1 cellular context compared by ENCODE assay signal in the genomic region with DNA sequence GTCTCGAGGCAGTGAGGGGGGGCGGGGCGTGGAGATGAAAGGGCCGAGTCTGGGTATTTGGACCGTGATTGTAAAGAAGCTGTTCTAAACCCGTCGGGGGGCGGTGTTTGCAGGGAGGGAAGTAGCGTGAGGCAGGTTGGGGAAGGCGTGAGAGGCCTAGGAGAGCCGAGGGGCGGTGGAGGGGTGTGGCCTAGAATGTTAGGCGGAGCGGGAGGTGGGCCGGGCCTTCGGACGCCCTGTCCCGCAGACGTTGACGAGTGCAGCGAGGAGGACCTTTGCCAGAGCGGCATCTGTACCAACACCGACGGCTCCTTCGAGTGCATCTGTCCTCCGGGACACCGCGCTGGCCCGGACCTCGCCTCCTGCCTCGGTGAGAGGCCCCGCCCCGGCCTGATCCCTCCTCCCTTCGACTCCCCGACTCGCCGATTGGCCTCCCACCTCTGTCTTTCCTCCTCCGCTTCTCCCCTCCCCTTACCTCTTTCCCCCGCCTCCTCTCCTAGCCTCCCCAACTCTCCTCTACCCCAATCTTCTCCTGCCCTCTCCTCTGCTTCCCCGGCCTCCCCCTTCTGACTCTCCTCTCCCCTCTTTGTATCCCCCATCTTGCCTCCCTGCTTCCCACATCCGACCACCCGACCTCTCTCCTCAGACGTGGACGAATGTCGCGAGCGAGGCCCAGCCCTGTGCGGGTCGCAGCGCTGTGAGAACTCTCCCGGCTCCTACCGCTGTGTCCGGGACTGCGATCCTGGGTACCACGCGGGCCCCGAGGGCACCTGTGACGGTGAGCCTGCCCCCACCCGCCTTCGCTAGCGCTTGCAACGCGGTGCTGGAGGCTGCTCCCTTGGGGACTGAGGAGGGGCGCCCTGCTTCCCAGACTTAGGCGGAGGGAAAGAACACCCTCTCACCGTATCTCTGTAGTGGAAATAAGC.
TF ChIP-seq lines count a peak whose summit lies in the region.

No MANE protein-coding gene starts in this region.

TF ChIP-seq in WTC11, 78 proteins besides CTCF, POLR2A, EP300 and RAD21 (continued from another document):
- TF ChIP-seq, protein P1, sequence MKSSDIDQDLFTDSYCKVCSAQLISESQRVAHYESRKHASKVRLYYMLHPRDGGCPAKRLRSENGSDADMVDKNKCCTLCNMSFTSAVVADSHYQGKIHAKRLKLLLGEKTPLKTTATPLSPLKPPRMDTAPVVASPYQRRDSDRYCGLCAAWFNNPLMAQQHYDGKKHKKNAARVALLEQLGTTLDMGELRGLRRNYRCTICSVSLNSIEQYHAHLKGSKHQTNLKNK (CRISPR knock-in tag; IDR thresholded peaks at IDR 0.05): no peak
- no peak for TF ChIP-seq SP1 (CRISPR knock-in tag; conservative IDR thresholded peaks at IDR 0.05)
- no peak for TF ChIP-seq NFATC4 (CRISPR knock-in tag; IDR thresholded peaks at IDR 0.05)
- TF ChIP-seq GABPB1 (CRISPR knock-in tag; IDR thresholded peaks at IDR 0.05): no peak
- TF ChIP-seq, protein P2, sequence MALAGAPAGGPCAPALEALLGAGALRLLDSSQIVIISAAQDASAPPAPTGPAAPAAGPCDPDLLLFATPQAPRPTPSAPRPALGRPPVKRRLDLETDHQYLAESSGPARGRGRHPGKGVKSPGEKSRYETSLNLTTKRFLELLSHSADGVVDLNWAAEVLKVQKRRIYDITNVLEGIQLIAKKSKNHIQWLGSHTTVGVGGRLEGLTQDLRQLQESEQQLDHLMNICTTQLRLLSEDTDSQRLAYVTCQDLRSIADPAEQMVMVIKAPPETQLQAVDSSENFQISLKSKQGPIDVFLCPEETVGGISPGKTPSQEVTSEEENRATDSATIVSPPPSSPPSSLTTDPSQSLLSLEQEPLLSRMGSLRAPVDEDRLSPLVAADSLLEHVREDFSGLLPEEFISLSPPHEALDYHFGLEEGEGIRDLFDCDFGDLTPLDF (CRISPR knock-in tag; IDR thresholded peaks at IDR 0.05): no peak
- TF ChIP-seq CREB1 (CRISPR knock-in tag; IDR thresholded peaks at IDR 0.05): no peak
- TF ChIP-seq NR2C2 (CRISPR knock-in tag; IDR thresholded peaks at IDR 0.05): no peak
- no peak for TF ChIP-seq NR3C1 (CRISPR knock-in tag; conservative IDR thresholded peaks at IDR 0.05; ENCODE audit: low read depth)
- TF ChIP-seq, protein P3, sequence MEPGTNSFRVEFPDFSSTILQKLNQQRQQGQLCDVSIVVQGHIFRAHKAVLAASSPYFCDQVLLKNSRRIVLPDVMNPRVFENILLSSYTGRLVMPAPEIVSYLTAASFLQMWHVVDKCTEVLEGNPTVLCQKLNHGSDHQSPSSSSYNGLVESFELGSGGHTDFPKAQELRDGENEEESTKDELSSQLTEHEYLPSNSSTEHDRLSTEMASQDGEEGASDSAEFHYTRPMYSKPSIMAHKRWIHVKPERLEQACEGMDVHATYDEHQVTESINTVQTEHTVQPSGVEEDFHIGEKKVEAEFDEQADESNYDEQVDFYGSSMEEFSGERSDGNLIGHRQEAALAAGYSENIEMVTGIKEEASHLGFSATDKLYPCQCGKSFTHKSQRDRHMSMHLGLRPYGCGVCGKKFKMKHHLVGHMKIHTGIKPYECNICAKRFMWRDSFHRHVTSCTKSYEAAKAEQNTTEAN (CRISPR knock-in tag; IDR thresholded peaks at IDR 0.05): 0 out of 2 replicates have a peak, but pooled peaks have one; percentile 14
- TF ChIP-seq, protein P4, sequence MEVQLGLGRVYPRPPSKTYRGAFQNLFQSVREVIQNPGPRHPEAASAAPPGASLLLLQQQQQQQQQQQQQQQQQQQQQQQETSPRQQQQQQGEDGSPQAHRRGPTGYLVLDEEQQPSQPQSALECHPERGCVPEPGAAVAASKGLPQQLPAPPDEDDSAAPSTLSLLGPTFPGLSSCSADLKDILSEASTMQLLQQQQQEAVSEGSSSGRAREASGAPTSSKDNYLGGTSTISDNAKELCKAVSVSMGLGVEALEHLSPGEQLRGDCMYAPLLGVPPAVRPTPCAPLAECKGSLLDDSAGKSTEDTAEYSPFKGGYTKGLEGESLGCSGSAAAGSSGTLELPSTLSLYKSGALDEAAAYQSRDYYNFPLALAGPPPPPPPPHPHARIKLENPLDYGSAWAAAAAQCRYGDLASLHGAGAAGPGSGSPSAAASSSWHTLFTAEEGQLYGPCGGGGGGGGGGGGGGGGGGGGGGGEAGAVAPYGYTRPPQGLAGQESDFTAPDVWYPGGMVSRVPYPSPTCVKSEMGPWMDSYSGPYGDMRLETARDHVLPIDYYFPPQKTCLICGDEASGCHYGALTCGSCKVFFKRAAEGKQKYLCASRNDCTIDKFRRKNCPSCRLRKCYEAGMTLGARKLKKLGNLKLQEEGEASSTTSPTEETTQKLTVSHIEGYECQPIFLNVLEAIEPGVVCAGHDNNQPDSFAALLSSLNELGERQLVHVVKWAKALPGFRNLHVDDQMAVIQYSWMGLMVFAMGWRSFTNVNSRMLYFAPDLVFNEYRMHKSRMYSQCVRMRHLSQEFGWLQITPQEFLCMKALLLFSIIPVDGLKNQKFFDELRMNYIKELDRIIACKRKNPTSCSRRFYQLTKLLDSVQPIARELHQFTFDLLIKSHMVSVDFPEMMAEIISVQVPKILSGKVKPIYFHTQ (CRISPR knock-in tag; IDR thresholded peaks at IDR 0.05): no peak
- peak; percentile 49; the same call in 1 of the 2 replicates for TF ChIP-seq NFYB (CRISPR knock-in tag; conservative IDR thresholded peaks at IDR 0.05; ENCODE audit: low read depth)
- TF ChIP-seq, protein P5, sequence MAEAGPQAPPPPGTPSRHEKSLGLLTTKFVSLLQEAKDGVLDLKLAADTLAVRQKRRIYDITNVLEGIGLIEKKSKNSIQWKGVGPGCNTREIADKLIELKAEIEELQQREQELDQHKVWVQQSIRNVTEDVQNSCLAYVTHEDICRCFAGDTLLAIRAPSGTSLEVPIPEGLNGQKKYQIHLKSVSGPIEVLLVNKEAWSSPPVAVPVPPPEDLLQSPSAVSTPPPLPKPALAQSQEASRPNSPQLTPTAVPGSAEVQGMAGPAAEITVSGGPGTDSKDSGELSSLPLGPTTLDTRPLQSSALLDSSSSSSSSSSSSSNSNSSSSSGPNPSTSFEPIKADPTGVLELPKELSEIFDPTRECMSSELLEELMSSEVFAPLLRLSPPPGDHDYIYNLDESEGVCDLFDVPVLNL (CRISPR knock-in tag; IDR thresholded peaks at IDR 0.05; ENCODE audit: borderline replicate concordance, low read depth): no peak
- TF ChIP-seq, protein P6, sequence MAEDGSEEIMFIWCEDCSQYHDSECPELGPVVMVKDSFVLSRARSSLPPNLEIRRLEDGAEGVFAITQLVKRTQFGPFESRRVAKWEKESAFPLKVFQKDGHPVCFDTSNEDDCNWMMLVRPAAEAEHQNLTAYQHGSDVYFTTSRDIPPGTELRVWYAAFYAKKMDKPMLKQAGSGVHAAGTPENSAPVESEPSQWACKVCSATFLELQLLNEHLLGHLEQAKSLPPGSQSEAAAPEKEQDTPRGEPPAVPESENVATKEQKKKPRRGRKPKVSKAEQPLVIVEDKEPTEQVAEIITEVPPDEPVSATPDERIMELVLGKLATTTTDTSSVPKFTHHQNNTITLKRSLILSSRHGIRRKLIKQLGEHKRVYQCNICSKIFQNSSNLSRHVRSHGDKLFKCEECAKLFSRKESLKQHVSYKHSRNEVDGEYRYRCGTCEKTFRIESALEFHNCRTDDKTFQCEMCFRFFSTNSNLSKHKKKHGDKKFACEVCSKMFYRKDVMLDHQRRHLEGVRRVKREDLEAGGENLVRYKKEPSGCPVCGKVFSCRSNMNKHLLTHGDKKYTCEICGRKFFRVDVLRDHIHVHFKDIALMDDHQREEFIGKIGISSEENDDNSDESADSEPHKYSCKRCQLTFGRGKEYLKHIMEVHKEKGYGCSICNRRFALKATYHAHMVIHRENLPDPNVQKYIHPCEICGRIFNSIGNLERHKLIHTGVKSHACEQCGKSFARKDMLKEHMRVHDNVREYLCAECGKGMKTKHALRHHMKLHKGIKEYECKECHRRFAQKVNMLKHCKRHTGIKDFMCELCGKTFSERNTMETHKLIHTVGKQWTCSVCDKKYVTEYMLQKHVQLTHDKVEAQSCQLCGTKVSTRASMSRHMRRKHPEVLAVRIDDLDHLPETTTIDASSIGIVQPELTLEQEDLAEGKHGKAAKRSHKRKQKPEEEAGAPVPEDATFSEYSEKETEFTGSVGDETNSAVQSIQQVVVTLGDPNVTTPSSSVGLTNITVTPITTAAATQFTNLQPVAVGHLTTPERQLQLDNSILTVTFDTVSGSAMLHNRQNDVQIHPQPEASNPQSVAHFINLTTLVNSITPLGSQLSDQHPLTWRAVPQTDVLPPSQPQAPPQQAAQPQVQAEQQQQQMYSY (CRISPR knock-in tag; IDR thresholded peaks at IDR 0.05): no peak
- no peak for TF ChIP-seq GTF2I (CRISPR knock-in tag; conservative IDR thresholded peaks at IDR 0.05)
- TF ChIP-seq, protein P7, sequence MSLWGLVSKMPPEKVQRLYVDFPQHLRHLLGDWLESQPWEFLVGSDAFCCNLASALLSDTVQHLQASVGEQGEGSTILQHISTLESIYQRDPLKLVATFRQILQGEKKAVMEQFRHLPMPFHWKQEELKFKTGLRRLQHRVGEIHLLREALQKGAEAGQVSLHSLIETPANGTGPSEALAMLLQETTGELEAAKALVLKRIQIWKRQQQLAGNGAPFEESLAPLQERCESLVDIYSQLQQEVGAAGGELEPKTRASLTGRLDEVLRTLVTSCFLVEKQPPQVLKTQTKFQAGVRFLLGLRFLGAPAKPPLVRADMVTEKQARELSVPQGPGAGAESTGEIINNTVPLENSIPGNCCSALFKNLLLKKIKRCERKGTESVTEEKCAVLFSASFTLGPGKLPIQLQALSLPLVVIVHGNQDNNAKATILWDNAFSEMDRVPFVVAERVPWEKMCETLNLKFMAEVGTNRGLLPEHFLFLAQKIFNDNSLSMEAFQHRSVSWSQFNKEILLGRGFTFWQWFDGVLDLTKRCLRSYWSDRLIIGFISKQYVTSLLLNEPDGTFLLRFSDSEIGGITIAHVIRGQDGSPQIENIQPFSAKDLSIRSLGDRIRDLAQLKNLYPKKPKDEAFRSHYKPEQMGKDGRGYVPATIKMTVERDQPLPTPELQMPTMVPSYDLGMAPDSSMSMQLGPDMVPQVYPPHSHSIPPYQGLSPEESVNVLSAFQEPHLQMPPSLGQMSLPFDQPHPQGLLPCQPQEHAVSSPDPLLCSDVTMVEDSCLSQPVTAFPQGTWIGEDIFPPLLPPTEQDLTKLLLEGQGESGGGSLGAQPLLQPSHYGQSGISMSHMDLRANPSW (CRISPR knock-in tag; conservative IDR thresholded peaks at IDR 0.05; ENCODE audit: low read depth): no peak
- TF ChIP-seq NR1H2 (CRISPR knock-in tag; IDR thresholded peaks at IDR 0.05): no peak
- no peak for TF ChIP-seq MXD4 (CRISPR knock-in tag; IDR thresholded peaks at IDR 0.05; ENCODE audit: borderline replicate concordance)
- TF ChIP-seq, protein P8, sequence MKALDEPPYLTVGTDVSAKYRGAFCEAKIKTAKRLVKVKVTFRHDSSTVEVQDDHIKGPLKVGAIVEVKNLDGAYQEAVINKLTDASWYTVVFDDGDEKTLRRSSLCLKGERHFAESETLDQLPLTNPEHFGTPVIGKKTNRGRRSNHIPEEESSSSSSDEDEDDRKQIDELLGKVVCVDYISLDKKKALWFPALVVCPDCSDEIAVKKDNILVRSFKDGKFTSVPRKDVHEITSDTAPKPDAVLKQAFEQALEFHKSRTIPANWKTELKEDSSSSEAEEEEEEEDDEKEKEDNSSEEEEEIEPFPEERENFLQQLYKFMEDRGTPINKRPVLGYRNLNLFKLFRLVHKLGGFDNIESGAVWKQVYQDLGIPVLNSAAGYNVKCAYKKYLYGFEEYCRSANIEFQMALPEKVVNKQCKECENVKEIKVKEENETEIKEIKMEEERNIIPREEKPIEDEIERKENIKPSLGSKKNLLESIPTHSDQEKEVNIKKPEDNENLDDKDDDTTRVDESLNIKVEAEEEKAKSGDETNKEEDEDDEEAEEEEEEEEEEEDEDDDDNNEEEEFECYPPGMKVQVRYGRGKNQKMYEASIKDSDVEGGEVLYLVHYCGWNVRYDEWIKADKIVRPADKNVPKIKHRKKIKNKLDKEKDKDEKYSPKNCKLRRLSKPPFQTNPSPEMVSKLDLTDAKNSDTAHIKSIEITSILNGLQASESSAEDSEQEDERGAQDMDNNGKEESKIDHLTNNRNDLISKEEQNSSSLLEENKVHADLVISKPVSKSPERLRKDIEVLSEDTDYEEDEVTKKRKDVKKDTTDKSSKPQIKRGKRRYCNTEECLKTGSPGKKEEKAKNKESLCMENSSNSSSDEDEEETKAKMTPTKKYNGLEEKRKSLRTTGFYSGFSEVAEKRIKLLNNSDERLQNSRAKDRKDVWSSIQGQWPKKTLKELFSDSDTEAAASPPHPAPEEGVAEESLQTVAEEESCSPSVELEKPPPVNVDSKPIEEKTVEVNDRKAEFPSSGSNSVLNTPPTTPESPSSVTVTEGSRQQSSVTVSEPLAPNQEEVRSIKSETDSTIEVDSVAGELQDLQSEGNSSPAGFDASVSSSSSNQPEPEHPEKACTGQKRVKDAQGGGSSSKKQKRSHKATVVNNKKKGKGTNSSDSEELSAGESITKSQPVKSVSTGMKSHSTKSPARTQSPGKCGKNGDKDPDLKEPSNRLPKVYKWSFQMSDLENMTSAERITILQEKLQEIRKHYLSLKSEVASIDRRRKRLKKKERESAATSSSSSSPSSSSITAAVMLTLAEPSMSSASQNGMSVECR (CRISPR knock-in tag; IDR thresholded peaks at IDR 0.05; ENCODE audit: borderline replicate concordance): peak; percentile 15; the same call in 1 of the 2 replicates
- TF ChIP-seq ZNF671 (CRISPR knock-in tag; IDR thresholded peaks at IDR 0.05): no peak
- TF ChIP-seq TP53 (CRISPR knock-in tag; IDR thresholded peaks at IDR 0.05): no peak
- TF ChIP-seq OVOL2 (CRISPR knock-in tag; IDR thresholded peaks at IDR 0.05; ENCODE audit: borderline replicate concordance): no peak
